ENCODE assay signal across 23 cellular contexts in the genomic region with DNA sequence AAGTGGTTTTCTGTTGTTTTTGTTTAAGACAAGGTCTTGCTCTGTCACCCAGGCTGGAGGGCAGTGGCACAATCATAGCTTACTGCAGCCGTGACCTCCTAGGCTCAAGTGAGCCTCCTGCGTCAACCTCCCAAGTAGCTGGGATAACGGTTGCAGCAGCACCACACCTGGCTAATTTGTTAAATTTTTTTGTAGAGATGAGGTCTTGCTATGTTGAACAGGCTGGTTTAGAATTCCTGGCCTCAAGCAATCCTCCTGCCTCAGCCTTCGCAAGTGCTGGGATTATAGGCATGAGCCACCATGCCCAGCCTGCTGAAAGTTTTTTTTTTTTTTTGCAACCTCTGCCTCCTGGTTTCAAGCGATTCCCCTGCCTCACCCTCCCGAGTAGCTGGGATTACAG.
"Had no signal": no experiment of that assay in that cellular context is flagged by ENCODE, and none has a peak within 500 bp of the region (broad histone marks: within the 10 kb centered on the region; RNA-seq: fewer than 3 reads in every experiment).

No MANE protein-coding gene starts in this region.

- FAIRE-seq: endometrium, islet of Langerhans, keratinocyte had no signal

- H3K27ac ChIP-seq: colonic mucosa, esophagus squamous epithelium, gastrocnemius medialis, heart right ventricle, left lung, lower lobe of right lung had no signal

- H3K9me3 ChIP-seq: colonic mucosa, esophagus squamous epithelium, gastrocnemius medialis, heart right ventricle, left lung, lower lobe of right lung had no signal

- DNase-seq: colonic mucosa; cortex of kidney; effector CD8-positive, alpha-beta T cell; effector memory CD8-positive, alpha-beta T cell; endodermal cell; esophagus squamous epithelium; foreskin fibroblast; foreskin melanocyte; gastrocnemius medialis; glutamatergic neuron; head of caudate nucleus; heart right ventricle; hippocampal formation; left cardiac atrium; left lung; left ventricle myocardium superior; lower lobe of right lung; mesenchymal stem cell; midbrain had no signal

- H3K4me3 ChIP-seq: colonic mucosa, esophagus squamous epithelium, gastrocnemius medialis, heart right ventricle, left lung, lower lobe of right lung had no signal

- H3K36me3 ChIP-seq: colonic mucosa, gastrocnemius medialis had no signal

- H3K27me3 ChIP-seq: colonic mucosa, esophagus squamous epithelium, gastrocnemius medialis, heart right ventricle, left lung had no signal

- H3K4me1 ChIP-seq: colonic mucosa, esophagus squamous epithelium, gastrocnemius medialis, heart right ventricle, left lung, lower lobe of right lung had no signal

- ATAC-seq: effector memory CD8-positive, alpha-beta T cell; esophagus mucosa; gastrocnemius medialis; heart right ventricle; left cardiac atrium; left lung; left ventricle myocardium superior; lower lobe of right lung had no signal
